Comparison of ENCODE assay signal across 1 cellular context in genomic region chr20:61640846-61641245, GRCh38.
TF ChIP-seq lines count a peak whose summit lies in the region.

No MANE protein-coding gene starts in this region.

TF ChIP-seq in H1, 55 proteins besides CTCF, POLR2A, EP300 and RAD21 (continued from another document):
- TF ChIP-seq EGR1 (IDR thresholded peaks at IDR 0.05; ENCODE audit: borderline replicate concordance, low read depth, low read length) (no peak), NANOG (IDR thresholded peaks at IDR 0.05; ENCODE audit: insufficient read depth, low read depth, low read length, poor library complexity, severe bottlenecking) (no peak)
